8 cellular contexts compared by ENCODE assay signal in genomic region chr7:99504603-99505323, GRCh38. TPM values are rescaled to one million over a fixed set of nuclear protein-coding genes. Genes with fewer than 3 reads are reported as not detected.
DNase-seq lines count a peak whose midpoint lies in the region; ATAC-seq and TF ChIP-seq lines count a peak whose summit lies in the region.

TSS of gene ZKSCAN5 (plus strand) at chr7:99504662. CDS start at chr7:99506045, 1,383 bp downstream.

- H3K4me3 ChIP-seq in BJ (ENCODE audit: low read depth, low read length), result peak within 1 kb of the TSS; percentile 80
- H3K4me3 ChIP-seq in colonic mucosa, result peak within 1 kb of the TSS; percentile 81

- TF ChIP-seq CTCF in BJ (IDR thresholded peaks at IDR 0.05; ENCODE audit: insufficient read depth, low read depth, low read length), result no peak
- TF ChIP-seq CTCF in colonic mucosa (IDR thresholded peaks at IDR 0.05), result no peak

- intact Hi-C loops in colonic mucosa (cut with DNase I), result loop anchor here (10.0 kb wide), 1 partner anchor 50 kb away; the partner anchor contains the start of genes FAM200A and ZNF655
- intact Hi-C loops in left colon (cut with DNase I, micrococcal nuclease), result no loop called here

- peak within 1 kb of the TSS; percentile 83 for H3K27ac ChIP-seq in colonic mucosa

- H3K27me3 ChIP-seq in BJ (ENCODE audit: control insufficient read depth, insufficient read depth, low read length), result no peaks in the 10 kb centered on the region
- H3K27me3 ChIP-seq in colonic mucosa, result no peaks in the 10 kb centered on the region

- H3K4me1 ChIP-seq in colonic mucosa, result peaks cover 13% of the 10 kb centered on the region

- DNase-seq in BJ (ENCODE audit: low read depth) (peak; percentile 79), GM19240 (ENCODE audit: insufficient read length, low spot score) (peak; percentile 89), NCI-H524 treated with DMSO at 0.1 percent for 48 hours (lab: John Stamatoyannopoulos, UW) (peak; percentile 86), colonic mucosa (peak; percentile 99), left colon (peak; percentile 99)
- peak; percentile 97 to 98 for DNase-seq in activated CD4-positive, alpha-beta T cell treated with anti-CD3 and anti-CD28 coated beads for 4 hours
- peak; percentile 97 to 98 for DNase-seq in stimulated activated CD4-positive, alpha-beta T cell treated with anti-CD3 and anti-CD28 coated beads, Interleukin-1b, Interleukin-23, amount 100 ng/mL, for 4 hours (ENCODE audit: low read depth in 2 of 2)

- no peaks in the 10 kb centered on the region; the same call in 1 of the 2 replicates for H3K36me3 ChIP-seq in BJ (ENCODE audit: control insufficient read depth, insufficient read depth, low read length)
- H3K36me3 ChIP-seq in colonic mucosa, result no peaks in the 10 kb centered on the region

- no peaks in the 10 kb centered on the region for H3K9me3 ChIP-seq in colonic mucosa

- POLR2A ChIA-PET in BJ (lab: Charles Lee), result interaction anchor here (0.6 to 0.8 kb wide), 3 partner anchors 8 to 53 kb away, joined by 4 to 9 read pairs (median 5); no protein-coding TSS in a partner anchor

- CTCF ChIA-PET in BJ (lab: Yijun Ruan, JAX), result interaction anchor here (0.6 to 1.2 kb wide), 2 partner anchors 29 to 76 kb away, joined by 3 read pairs; no protein-coding TSS in a partner anchor

- peak within 1 kb of the TSS; percentile 68 to 80 for H3K9ac ChIP-seq in colonic mucosa (ENCODE audit: low read depth in 2 of 2, low read length in 2 of 2)

- ATAC-seq in HG03457 (IDR thresholded peaks at IDR 0.05; ENCODE audit: unreplicated experiment) (peak; percentile 60), left colon (peak; percentile 87)

RNA-seq across cellular contexts. Expression of gene ZKSCAN5, which starts in this region (rescaled TPM):
- 9.7 and 10.3 TPM in 2 replicates for polyA plus RNA-seq in BJ (2011; rRNA removed)
- polyA minus RNA-seq in BJ (2011; rRNA and poly(A)+ RNA removed), result 9.3 and 14.2 TPM in 2 replicates
- 1 to 10 TPM; 5.6 to 6.6 TPM for total RNA-seq in colonic mucosa
- 1 to 10 TPM; 5.2 to 5.9 TPM for total RNA-seq in left colon

Comparison
In these comparisons a context has a peak if more than half of its experiments do, and no peak if none do; other contexts are left out.
1. Peak in every context shown above with its lines: DNase-seq, ATAC-seq, H3K4me3 ChIP-seq and H3K27ac ChIP-seq.